Comparison of ENCODE assay signal across 26 cellular contexts in the genomic region with DNA sequence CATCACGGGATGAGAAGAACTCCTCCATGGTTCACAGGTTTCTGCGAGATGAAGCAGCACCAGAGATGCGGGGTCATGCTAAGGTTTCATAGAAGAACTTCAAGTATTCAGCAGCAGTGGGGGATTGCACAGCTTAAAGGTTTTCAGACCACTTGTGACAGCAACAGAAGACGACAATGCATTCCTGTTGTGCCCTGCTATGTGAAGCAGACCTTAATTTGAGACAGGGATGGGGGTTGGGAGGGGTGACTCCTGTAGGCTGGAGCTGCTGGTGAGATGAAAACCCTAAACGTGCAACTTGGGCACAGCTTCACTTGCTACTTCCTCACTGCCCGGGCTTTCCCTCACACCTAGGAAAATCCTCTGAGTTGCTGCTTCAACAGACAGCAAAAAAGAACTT.
DNase-seq lines count a peak whose midpoint lies in the region; ATAC-seq and TF ChIP-seq lines count a peak whose summit lies in the region.
"Had no signal": no experiment of that assay in that cellular context is flagged by ENCODE, and none has a peak within 500 bp of the region (broad histone marks: within the 10 kb centered on the region; RNA-seq: fewer than 3 reads in every experiment).

No MANE protein-coding gene starts in this region.

- H3K9me3 Mint-ChIP-seq in GM23338 = no peaks in the 10 kb centered on the region
- H3K9me3 Mint-ChIP-seq: CD4-positive, CD25-positive, alpha-beta regulatory T cell had no signal

- H3K4me3 Mint-ChIP-seq in GM23338 = no peak overlapping the region
- H3K4me3 Mint-ChIP-seq: CD14-positive monocyte; CD4-positive, alpha-beta memory T cell; CD4-positive, CD25-positive, alpha-beta regulatory T cell; CD8-positive, alpha-beta memory T cell had no signal

- no peaks in the 10 kb centered on the region for H3K9me3 ChIP-seq in trophoblast cell (ENCODE audit: insufficient read depth, low read depth, low read length)
- H3K9me3 ChIP-seq in effector memory CD4-positive, alpha-beta T cell (ENCODE audit: control insufficient read depth, low read length) = no peaks in the 10 kb centered on the region
- H3K9me3 ChIP-seq: BE2C, BLaER1 had no signal

- H4K12ac ChIP-seq in trophoblast cell (ENCODE audit: low read depth, low read length) = no peak overlapping the region

- no peaks in the 10 kb centered on the region for H4K20me1 ChIP-seq in GM23338 (replicated peaks; ENCODE audit: insufficient read depth)
- H4K20me1 ChIP-seq: BLaER1 had no signal

- no peak for ATAC-seq in GM23338
- no peak for ATAC-seq in GM21423 (IDR thresholded peaks at IDR 0.05; ENCODE audit: unreplicated experiment)
- ATAC-seq: GM12878 had no signal

- H2BK120ac ChIP-seq in trophoblast cell (ENCODE audit: insufficient read depth, low read length, poor library complexity) = no peak overlapping the region

- H3K27me3 ChIP-seq in GM23338 (ENCODE audit: insufficient read depth) (no peaks in the 10 kb centered on the region), trophoblast cell (ENCODE audit: insufficient read depth, low read length) (no peaks in the 10 kb centered on the region)
- no peaks in the 10 kb centered on the region for H3K27me3 ChIP-seq in effector memory CD4-positive, alpha-beta T cell (replicated peaks; ENCODE audit: control insufficient read depth, insufficient read depth, low read length, poor library complexity, severe bottlenecking)
- H3K27me3 ChIP-seq: BE2C, BLaER1 had no signal

- no peak overlapping the region for H3K18ac ChIP-seq in trophoblast cell (ENCODE audit: low read length)

- no peaks in the 10 kb centered on the region for H3K79me1 ChIP-seq in trophoblast cell (ENCODE audit: low read length)

- H3F3A ChIP-seq in GM23338 (replicated peaks; ENCODE audit: low read depth) = no peaks in the 10 kb centered on the region

- H3K4me3 ChIP-seq in GM23338 (no peak overlapping the region), trophoblast cell (ENCODE audit: low read depth, low read length) (no peak overlapping the region)
- H3K4me3 ChIP-seq in effector memory CD4-positive, alpha-beta T cell (ENCODE audit: insufficient read depth, low read depth, low read length, poor library complexity, severe bottlenecking) = no peak overlapping the region
- H3K4me3 ChIP-seq: BLaER1, GM12878 had no signal

- H2BK5ac ChIP-seq in trophoblast cell (ENCODE audit: low read depth, low read length, poor library complexity) = no peak overlapping the region

- H2AK5ac ChIP-seq in trophoblast cell (ENCODE audit: low read length) = no peak overlapping the region

- no peaks in the 10 kb centered on the region for H3K4me1 ChIP-seq in GM23338 (ENCODE audit: insufficient read depth)
- peaks cover 4 to 15% of the 10 kb centered on the region in 2 experiments for H3K4me1 ChIP-seq in trophoblast cell (ENCODE audit: control insufficient read depth in 1 of 2, insufficient read depth in 2 of 2, low read length in 2 of 2)
- H3K4me1 ChIP-seq in effector memory CD4-positive, alpha-beta T cell (ENCODE audit: control insufficient read depth, insufficient read depth, low read length, poor library complexity, severe bottlenecking) = no peaks in the 10 kb centered on the region
- H3K4me1 ChIP-seq: BLaER1 had no signal

- no peaks in the 10 kb centered on the region for H3K36me3 Mint-ChIP-seq in GM23338 (ENCODE audit: low read depth)
- H3K36me3 Mint-ChIP-seq: CD14-positive monocyte; CD4-positive, alpha-beta memory T cell; CD4-positive, CD25-positive, alpha-beta regulatory T cell; CD8-positive, alpha-beta memory T cell had no signal

- no peak overlapping the region for H3K4me2 ChIP-seq in GM23338
- peak overlapping the region; percentile 28 for H3K4me2 ChIP-seq in trophoblast cell (ENCODE audit: low read length)
- H3K4me2 ChIP-seq: BLaER1 had no signal

- H2BK12ac ChIP-seq in trophoblast cell (ENCODE audit: low read length) = no peak overlapping the region

- H3K4me1 Mint-ChIP-seq in GM23338 = peaks cover 8% of the 10 kb centered on the region
- H3K4me1 Mint-ChIP-seq: CD14-positive monocyte; CD4-positive, alpha-beta memory T cell; CD4-positive, CD25-positive, alpha-beta regulatory T cell; CD8-positive, alpha-beta memory T cell had no signal

- H3K23ac ChIP-seq in trophoblast cell (ENCODE audit: low read length) = no peak overlapping the region

- H3K9ac ChIP-seq in trophoblast cell (ENCODE audit: low read length) = no peak overlapping the region
- H3K9ac ChIP-seq: BLaER1 had no signal

- no peak overlapping the region for H3K14ac ChIP-seq in trophoblast cell (ENCODE audit: low read length)

- H3K36me3 ChIP-seq in GM23338 (ENCODE audit: insufficient read depth) (no peaks in the 10 kb centered on the region), trophoblast cell (ENCODE audit: control insufficient read depth in 1 of 2, insufficient read depth in 2 of 2, low read length in 2 of 2) (no peaks in the 10 kb centered on the region)
- H3K36me3 ChIP-seq in effector memory CD4-positive, alpha-beta T cell (ENCODE audit: control insufficient read depth, insufficient read depth, low read length) = no peaks in the 10 kb centered on the region
- H3K36me3 ChIP-seq: BE2C, BLaER1 had no signal

- H2AFZ ChIP-seq in GM23338 (0 out of 2 replicates have a peak overlapping the region, but pooled peaks have one; percentile 43), trophoblast cell (ENCODE audit: insufficient read depth, low read length, poor library complexity) (no peak overlapping the region)

- no peak overlapping the region for H4K91ac ChIP-seq in trophoblast cell (ENCODE audit: low read depth, low read length)

- H3K27ac Mint-ChIP-seq in GM23338 = no peak overlapping the region
- H3K27ac Mint-ChIP-seq: CD14-positive monocyte; CD4-positive, alpha-beta memory T cell; CD4-positive, CD25-positive, alpha-beta regulatory T cell; CD8-positive, alpha-beta memory T cell had no signal

- no peak overlapping the region for H4K8ac ChIP-seq in trophoblast cell (ENCODE audit: low read depth, low read length)

- no peaks in the 10 kb centered on the region for H3K27me3 Mint-ChIP-seq in GM23338 (ENCODE audit: insufficient read depth, low read depth, poor library complexity)
- H3K27me3 Mint-ChIP-seq: CD4-positive, CD25-positive, alpha-beta regulatory T cell had no signal

- H3K79me2 ChIP-seq in GM23338 (replicated peaks; ENCODE audit: insufficient read depth) (no peaks in the 10 kb centered on the region), trophoblast cell (ENCODE audit: control insufficient read depth, insufficient read depth, low read length, poor library complexity) (no peaks in the 10 kb centered on the region)

- no peak overlapping the region for H3K27ac ChIP-seq in GM23338 (ENCODE audit: low read depth)
- no peak overlapping the region for H3K27ac ChIP-seq in trophoblast cell (ENCODE audit: low read depth, low read length)
- H3K27ac ChIP-seq in effector memory CD4-positive, alpha-beta T cell (ENCODE audit: insufficient read depth, low read length, poor library complexity, severe bottlenecking) = no peak overlapping the region
- H3K27ac ChIP-seq: BLaER1 had no signal

- no peak for TF ChIP-seq CTCF in GM23338 (conservative IDR thresholded peaks at IDR 0.05; ENCODE audit: low read depth in 2 of 2)

- no peak overlapping the region for H3K4ac ChIP-seq in trophoblast cell (ENCODE audit: low read depth, low read length)

- WGBS in trophoblast cell (ENCODE audit: extremely low coverage, insufficient coverage, insufficient read length) = no CpG with 5 or more reads among the region's 6 CpGs

- DNase-seq in GM23338 (ENCODE audit: low spot score) (no peak), islet precursor cell (peak; percentile 70), left kidney (ENCODE audit: low read depth, low spot score) (peak; percentile 57), trophoblast cell (no peak), NAMALWA (ENCODE audit: low spot score) (no peak), AML-193 (lab: John Stamatoyannopoulos, UW) (no peak)
- DNase-seq in effector memory CD4-positive, alpha-beta T cell = no peak
- DNase-seq: 8988T; ACHN; BE2C; C1 segment of cervical spinal cord; CD4-positive, alpha-beta memory T cell; CD4-positive, CD25-positive, alpha-beta regulatory T cell; CD8-positive, alpha-beta memory T cell; COR-L47; DMS 273 treated with DMSO at 0.1 percent for 48 hours; DMS153; DMS53; DMS79; DND-41; EL; GDM1 had no signal

- no peaks in the 10 kb centered on the region for H3K9me2 ChIP-seq in GM23338 (ENCODE audit: insufficient read depth)

TF ChIP-seq in GM23338, 12 proteins besides CTCF, POLR2A, EP300 and RAD21 (continues in another document):
- TF ChIP-seq JUNB (IDR thresholded peaks at IDR 0.05; ENCODE audit: unreplicated experiment) = no peak
- TF ChIP-seq, protein P1, sequence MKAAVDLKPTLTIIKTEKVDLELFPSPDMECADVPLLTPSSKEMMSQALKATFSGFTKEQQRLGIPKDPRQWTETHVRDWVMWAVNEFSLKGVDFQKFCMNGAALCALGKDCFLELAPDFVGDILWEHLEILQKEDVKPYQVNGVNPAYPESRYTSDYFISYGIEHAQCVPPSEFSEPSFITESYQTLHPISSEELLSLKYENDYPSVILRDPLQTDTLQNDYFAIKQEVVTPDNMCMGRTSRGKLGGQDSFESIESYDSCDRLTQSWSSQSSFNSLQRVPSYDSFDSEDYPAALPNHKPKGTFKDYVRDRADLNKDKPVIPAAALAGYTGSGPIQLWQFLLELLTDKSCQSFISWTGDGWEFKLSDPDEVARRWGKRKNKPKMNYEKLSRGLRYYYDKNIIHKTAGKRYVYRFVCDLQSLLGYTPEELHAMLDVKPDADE (IDR thresholded peaks at IDR 0.05) = no peak
- no peak for TF ChIP-seq ZNF114 (CRISPR knock-in tag; IDR thresholded peaks at IDR 0.05)
- TF ChIP-seq POLR2AphosphoS5 (IDR thresholded peaks at IDR 0.05; ENCODE audit: low read depth) = no peak
- no peak for TF ChIP-seq STAT1 (IDR thresholded peaks at IDR 0.05; ENCODE audit: unreplicated experiment)
- TF ChIP-seq EZH2 (IDR thresholded peaks at IDR 0.05; ENCODE audit: low read depth, unreplicated experiment) = no peak

Comparison
In these comparisons a context has a peak if more than half of its experiments do, and no peak if none do; other contexts are left out.
1. DNase-seq: peak in islet precursor cell (single experiment) and left kidney (single experiment); none in GM23338 (single experiment), trophoblast cell (0 of 2), effector memory CD4-positive, alpha-beta T cell (0 of 3), NAMALWA (single experiment) and AML-193 (0 of 2).